17 cellular contexts compared by ENCODE assay signal in genomic region chrX:33273521-33273920, GRCh38.
DNase-seq lines count a peak whose midpoint lies in the region; ATAC-seq and TF ChIP-seq lines count a peak whose summit lies in the region.
"Had no signal": no experiment of that assay in that cellular context is flagged by ENCODE, and none has a peak within 500 bp of the region (broad histone marks: within the 10 kb centered on the region; RNA-seq: fewer than 3 reads in every experiment).

No MANE protein-coding gene starts in this region.

- no peak overlapping the region for H3K4me2 ChIP-seq in mammary epithelial cell (ENCODE audit: insufficient read depth, low read depth, low read length)
- H3K4me2 ChIP-seq: A549, GM23338 had no signal

- H3K36me3 ChIP-seq in mammary epithelial cell (ENCODE audit: insufficient read depth, low read length) (no peaks in the 10 kb centered on the region), suprapubic skin (no peaks in the 10 kb centered on the region)

- H4K20me1 ChIP-seq in mammary epithelial cell (ENCODE audit: insufficient read depth, low read length), result no peaks in the 10 kb centered on the region

- H3K4me1 Mint-ChIP-seq in MCF 10A (ENCODE audit: insufficient read depth, unreplicated experiment), result no peaks in the 10 kb centered on the region
- H3K4me1 Mint-ChIP-seq in stimulated activated naive B cell treated with anti-CD40 and anti-IgM and Interleukin-4, amounts not matched to agents 10 μg/mL and 1 μg/mL and 100 μg/mL, for 72 hours, result no peaks in the 10 kb centered on the region
- no peaks in the 10 kb centered on the region for H3K4me1 Mint-ChIP-seq in endothelial cell (ENCODE audit: unreplicated experiment)

- TF ChIP-seq POLR2A in suprapubic skin (IDR thresholded peaks at IDR 0.05), result no peak

- H3K4me3 ChIP-seq in mammary epithelial cell (replicated peaks in 1 of 3; ENCODE audit: insufficient read depth in 1 of 3, low read depth in 2 of 3, low read length in 3 of 3), result no peak overlapping the region
- no peak overlapping the region for H3K4me3 ChIP-seq in suprapubic skin
- H3K4me3 ChIP-seq in coronary artery, result no peak overlapping the region
- H3K4me3 ChIP-seq: A549, GM23338 had no signal

- H3K27me3 Mint-ChIP-seq in MCF 10A (ENCODE audit: insufficient read depth, unreplicated experiment), result peaks cover 24% of the 10 kb centered on the region
- H3K27me3 Mint-ChIP-seq in stimulated activated naive B cell treated with anti-CD40 and anti-IgM and Interleukin-4, amounts not matched to agents 10 μg/mL and 1 μg/mL and 100 μg/mL, for 72 hours, result no peaks in the 10 kb centered on the region
- no peaks in the 10 kb centered on the region for H3K27me3 Mint-ChIP-seq in endothelial cell (ENCODE audit: unreplicated experiment)
- H3K27me3 Mint-ChIP-seq: CD4-positive, alpha-beta T cell had no signal

- H3K4me3 Mint-ChIP-seq in MCF 10A (ENCODE audit: unreplicated experiment) (no peak overlapping the region), endothelial cell (ENCODE audit: unreplicated experiment) (no peak overlapping the region)
- no peak overlapping the region for H3K4me3 Mint-ChIP-seq in stimulated activated naive B cell treated with anti-CD40 and anti-IgM and Interleukin-4, amounts not matched to agents 10 μg/mL and 1 μg/mL and 100 μg/mL, for 72 hours
- H3K4me3 Mint-ChIP-seq: CD4-positive, alpha-beta T cell; GM23338; HFFc6 had no signal

- ATAC-seq in stimulated activated naive B cell treated with anti-CD40 and anti-IgM and Interleukin-4, amounts not matched to agents 10 μg/mL and 1 μg/mL and 100 μg/mL, for 72 hours (replicated peaks), result no peak
- ATAC-seq: A549, GM23338, HCT116 had no signal

- no peak for TF ChIP-seq EP300 in suprapubic skin (IDR thresholded peaks at IDR 0.05)

- no TSS peak for BruUV-seq in mammary epithelial cell (replicated peaks; lab: Mats Ljungman, UMichigan)
- no TSS peak for BruUV-seq in MCF 10A (replicated peaks; lab: Mats Ljungman, UMichigan)

- CTCF ChIA-PET in mammary epithelial cell (lab: Charles Lee; ENCODE audit: low non-redundant PET) (no interaction called here), MCF 10A (lab: Yijun Ruan, JAX) (no interaction called here)

- POLR2A ChIA-PET in MCF 10A (lab: Yijun Ruan, JAX), result interaction anchor here (0.6 to 1.5 kb wide), 2 partner anchors 34 to 1400 kb away, joined by 3 to 5 read pairs; no protein-coding TSS in a partner anchor

- TF ChIP-seq CTCF in mammary epithelial cell (conservative IDR thresholded peaks at IDR 0.05 in 1 of 2, IDR thresholded peaks at IDR 0.05 in 1 of 2; ENCODE audit: extremely low read depth in 1 of 2, insufficient read depth in 1 of 2, low read depth in 1 of 2, low read length in 2 of 2) (no peak), MCF 10A (IDR thresholded peaks at IDR 0.05; ENCODE audit: unreplicated experiment) (no peak), suprapubic skin (IDR thresholded peaks at IDR 0.05) (no peak), coronary artery (IDR thresholded peaks at IDR 0.05) (no peak), endothelial cell (IDR thresholded peaks at IDR 0.05; ENCODE audit: unreplicated experiment) (no peak)

- intact Hi-C loops in mammary epithelial cell (cut with micrococcal nuclease) (no loop called here), MCF 10A (cut with micrococcal nuclease) (no loop called here)

- H3K9me3 ChIP-seq in mammary epithelial cell (replicated peaks; ENCODE audit: insufficient read depth, low read length) (no peaks in the 10 kb centered on the region), suprapubic skin (no peaks in the 10 kb centered on the region)
- H3K9me3 ChIP-seq: A549, Caco-2 had no signal

- DNase-seq in mammary epithelial cell (peak; percentile 25), MCF 10A (ENCODE audit: unreplicated experiment) (no peak), amniotic epithelial cell (ENCODE audit: low read depth) (peak; percentile 26), epithelial cell of prostate (ENCODE audit: low read depth, low spot score) (no peak), suprapubic skin (ENCODE audit: low spot score in 2 of 2) (no peak), coronary artery (ENCODE audit: low spot score) (no peak), endothelial cell (ENCODE audit: low spot score) (no peak)
- DNase-seq in stimulated activated naive B cell treated with anti-CD40 and anti-IgM and Interleukin-4, amounts not matched to agents 10 μg/mL and 1 μg/mL and 100 μg/mL, for 72 hours, result no peak
- DNase-seq: AML-193; Caco-2; CD4-positive, alpha-beta T cell; HFFc6 had no signal

- H2AFZ ChIP-seq in mammary epithelial cell (ENCODE audit: low read depth, low read length), result no peak overlapping the region
- H2AFZ ChIP-seq: GM23338 had no signal

- H3K27ac Mint-ChIP-seq in MCF 10A (ENCODE audit: low read depth, unreplicated experiment) (no peak overlapping the region), endothelial cell (ENCODE audit: unreplicated experiment) (no peak overlapping the region)
- H3K27ac Mint-ChIP-seq in stimulated activated naive B cell treated with anti-CD40 and anti-IgM and Interleukin-4, amounts not matched to agents 10 μg/mL and 1 μg/mL and 100 μg/mL, for 72 hours, result no peak overlapping the region
- H3K27ac Mint-ChIP-seq: CD4-positive, alpha-beta T cell; GM23338; HFFc6 had no signal

- dilution Hi-C loops in mammary epithelial cell (cut with HindIII; ENCODE audit: low sequenced_read_pairs), result no loop called here

- H3K4me1 ChIP-seq in mammary epithelial cell (ENCODE audit: insufficient read depth, low read length) (peaks cover 8% of the 10 kb centered on the region), suprapubic skin (no peaks in the 10 kb centered on the region)
- H3K4me1 ChIP-seq: A549, Caco-2 had no signal

- H3K36me3 Mint-ChIP-seq in MCF 10A (ENCODE audit: insufficient read depth, unreplicated experiment), result no peaks in the 10 kb centered on the region
- no peaks in the 10 kb centered on the region for H3K36me3 Mint-ChIP-seq in stimulated activated naive B cell treated with anti-CD40 and anti-IgM and Interleukin-4, amounts not matched to agents 10 μg/mL and 1 μg/mL and 100 μg/mL, for 72 hours
- H3K36me3 Mint-ChIP-seq in endothelial cell (ENCODE audit: low read depth, unreplicated experiment), result no peaks in the 10 kb centered on the region

- no peak overlapping the region for H3K9ac ChIP-seq in mammary epithelial cell (ENCODE audit: insufficient read depth, low read length)

- no peaks in the 10 kb centered on the region for H3K27me3 ChIP-seq in mammary epithelial cell (ENCODE audit: insufficient read depth, low read length)
- H3K27me3 ChIP-seq in suprapubic skin, result no peaks in the 10 kb centered on the region

- H3K27ac ChIP-seq in mammary epithelial cell (ENCODE audit: insufficient read depth, low read depth, low read length) (no peak overlapping the region), epithelial cell of prostate (peak overlapping the region; percentile 38), suprapubic skin (no peak overlapping the region), coronary artery (no peak overlapping the region)
- H3K27ac ChIP-seq: 22Rv1, A549, C4-2B had no signal

- no peaks in the 10 kb centered on the region for H3K79me2 ChIP-seq in mammary epithelial cell (ENCODE audit: insufficient read depth, low read length)

- H3K9me3 Mint-ChIP-seq in MCF 10A (ENCODE audit: unreplicated experiment) (no peaks in the 10 kb centered on the region), endothelial cell (ENCODE audit: unreplicated experiment) (no peaks in the 10 kb centered on the region)
- no peaks in the 10 kb centered on the region for H3K9me3 Mint-ChIP-seq in stimulated activated naive B cell treated with anti-CD40 and anti-IgM and Interleukin-4, amounts not matched to agents 10 μg/mL and 1 μg/mL and 100 μg/mL, for 72 hours
- H3K9me3 Mint-ChIP-seq: GM23338 had no signal

- 96% methylated on average over 2 of the region's 2 CpGs for WGBS in mammary epithelial cell (ENCODE audit: low coverage, missing lambda C conversion rate)
- 64% methylated on average over 2 of the region's 2 CpGs for WGBS in suprapubic skin

- in situ Hi-C loops in mammary epithelial cell (cut with MboI; ENCODE audit: low sequenced_read_pairs in 2 of 2), result no loop called here

Comparison
In these comparisons a context has a peak if more than half of its experiments do, and no peak if none do; other contexts are left out.
1. DNase-seq: peak in mammary epithelial cell (single experiment) and amniotic epithelial cell (single experiment); none in MCF 10A (single experiment), epithelial cell of prostate (single experiment), stimulated activated naive B cell treated with anti-CD40 and anti-IgM and Interleukin-4, amounts not matched to agents 10 μg/mL and 1 μg/mL and 100 μg/mL, for 72 hours (single experiment), suprapubic skin (0 of 2), coronary artery (single experiment) and endothelial cell (single experiment).